Comparison of ENCODE assay signal across 1 cellular context in the genomic region with DNA sequence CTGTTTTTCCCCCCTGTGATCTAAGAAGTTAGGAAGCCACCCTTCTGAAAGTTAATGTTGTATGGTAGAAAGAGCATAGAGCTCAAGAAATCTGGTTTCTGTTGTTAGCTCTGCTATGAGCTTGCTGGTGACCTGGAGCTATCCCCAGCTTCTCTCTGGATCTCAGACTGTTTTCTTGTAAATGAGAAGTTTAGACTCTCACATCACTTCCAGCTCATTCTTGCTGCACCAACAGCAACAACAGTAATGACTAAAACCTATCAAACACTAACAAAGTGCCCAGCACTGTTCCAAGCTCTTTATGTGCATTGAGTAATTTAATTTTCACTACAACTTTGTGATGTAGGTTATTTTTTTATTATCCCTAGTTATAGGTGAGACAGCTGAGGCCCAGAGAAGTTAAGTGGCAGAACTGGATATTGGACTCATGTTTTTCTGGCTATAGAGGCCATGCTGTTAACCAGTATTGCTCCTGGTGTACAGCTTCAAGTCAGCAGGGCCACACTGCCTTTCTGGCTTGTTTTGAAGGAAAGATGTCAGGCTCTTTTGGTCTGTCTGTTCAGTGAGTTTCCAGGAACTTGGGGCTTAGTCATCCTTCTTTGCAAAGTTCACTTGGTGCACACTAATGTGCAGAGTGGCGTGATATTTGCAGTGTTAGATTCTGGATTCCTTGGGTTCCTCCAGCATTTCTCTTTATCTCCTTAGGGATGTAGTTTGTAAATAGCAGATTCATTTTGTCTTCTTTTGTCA.
TF ChIP-seq lines count a peak whose summit lies in the region.

No MANE protein-coding gene starts in this region.

TF ChIP-seq in HepG2, 621 proteins besides CTCF, POLR2A, EP300 and RAD21:
- TF ChIP-seq ZNF205 (CRISPR knock-in tag; IDR thresholded peaks at IDR 0.05) (no peak), ZNF10 (CRISPR knock-in tag; IDR thresholded peaks at IDR 0.05; ENCODE audit: borderline replicate concordance, low read depth) (no peak), ZNF746 (CRISPR knock-in tag; IDR thresholded peaks at IDR 0.05) (no peak), SUZ12 (IDR thresholded peaks at IDR 0.05; ENCODE audit: low read depth, low read length) (no peak), NFKBIZ (CRISPR knock-in tag; IDR thresholded peaks at IDR 0.05) (no peak), SIX4 (CRISPR knock-in tag; IDR thresholded peaks at IDR 0.05) (no peak), PRMT3 (CRISPR knock-in tag; IDR thresholded peaks at IDR 0.05; ENCODE audit: borderline replicate concordance, low read depth) (no peak), ZNF614 (CRISPR knock-in tag; IDR thresholded peaks at IDR 0.05; ENCODE audit: borderline replicate concordance) (no peak), ZNF747 (CRISPR knock-in tag; IDR thresholded peaks at IDR 0.05; ENCODE audit: borderline replicate concordance) (no peak), TSC22D2 (CRISPR knock-in tag; IDR thresholded peaks at IDR 0.05; ENCODE audit: borderline replicate concordance) (no peak)
- TF ChIP-seq, protein P1, sequence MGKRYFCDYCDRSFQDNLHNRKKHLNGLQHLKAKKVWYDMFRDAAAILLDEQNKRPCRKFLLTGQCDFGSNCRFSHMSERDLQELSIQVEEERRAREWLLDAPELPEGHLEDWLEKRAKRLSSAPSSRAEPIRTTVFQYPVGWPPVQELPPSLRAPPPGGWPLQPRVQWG (CRISPR knock-in tag; IDR thresholded peaks at IDR 0.05; ENCODE audit: borderline replicate concordance, low read depth), result no peak
- TF ChIP-seq, protein P2, sequence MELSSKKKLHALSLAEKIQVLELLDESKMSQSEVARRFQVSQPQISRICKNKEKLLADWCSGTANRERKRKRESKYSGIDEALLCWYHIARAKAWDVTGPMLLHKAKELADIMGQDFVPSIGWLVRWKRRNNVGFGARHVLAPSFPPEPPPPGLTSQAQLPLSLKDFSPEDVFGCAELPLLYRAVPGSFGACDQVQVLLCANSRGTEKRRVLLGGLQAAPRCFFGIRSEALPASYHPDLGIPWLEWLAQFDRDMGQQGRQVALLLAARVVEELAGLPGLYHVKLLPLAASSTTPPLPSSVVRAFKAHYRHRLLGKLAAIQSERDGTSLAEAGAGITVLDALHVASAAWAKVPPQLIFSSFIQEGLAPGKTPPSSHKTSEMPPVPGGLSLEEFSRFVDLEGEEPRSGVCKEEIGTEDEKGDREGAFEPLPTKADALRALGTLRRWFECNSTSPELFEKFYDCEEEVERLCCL (CRISPR knock-in tag; IDR thresholded peaks at IDR 0.05; ENCODE audit: borderline replicate concordance), result no peak
- TF ChIP-seq, protein P3, sequence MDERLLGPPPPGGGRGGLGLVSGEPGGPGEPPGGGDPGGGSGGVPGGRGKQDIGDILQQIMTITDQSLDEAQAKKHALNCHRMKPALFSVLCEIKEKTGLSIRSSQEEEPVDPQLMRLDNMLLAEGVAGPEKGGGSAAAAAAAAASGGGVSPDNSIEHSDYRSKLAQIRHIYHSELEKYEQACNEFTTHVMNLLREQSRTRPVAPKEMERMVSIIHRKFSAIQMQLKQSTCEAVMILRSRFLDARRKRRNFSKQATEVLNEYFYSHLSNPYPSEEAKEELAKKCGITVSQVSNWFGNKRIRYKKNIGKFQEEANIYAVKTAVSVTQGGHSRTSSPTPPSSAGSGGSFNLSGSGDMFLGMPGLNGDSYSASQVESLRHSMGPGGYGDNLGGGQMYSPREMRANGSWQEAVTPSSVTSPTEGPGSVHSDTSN (CRISPR knock-in tag; IDR thresholded peaks at IDR 0.05), result no peak
